ENCODE assay signal across 21 cellular contexts in the genomic region with DNA sequence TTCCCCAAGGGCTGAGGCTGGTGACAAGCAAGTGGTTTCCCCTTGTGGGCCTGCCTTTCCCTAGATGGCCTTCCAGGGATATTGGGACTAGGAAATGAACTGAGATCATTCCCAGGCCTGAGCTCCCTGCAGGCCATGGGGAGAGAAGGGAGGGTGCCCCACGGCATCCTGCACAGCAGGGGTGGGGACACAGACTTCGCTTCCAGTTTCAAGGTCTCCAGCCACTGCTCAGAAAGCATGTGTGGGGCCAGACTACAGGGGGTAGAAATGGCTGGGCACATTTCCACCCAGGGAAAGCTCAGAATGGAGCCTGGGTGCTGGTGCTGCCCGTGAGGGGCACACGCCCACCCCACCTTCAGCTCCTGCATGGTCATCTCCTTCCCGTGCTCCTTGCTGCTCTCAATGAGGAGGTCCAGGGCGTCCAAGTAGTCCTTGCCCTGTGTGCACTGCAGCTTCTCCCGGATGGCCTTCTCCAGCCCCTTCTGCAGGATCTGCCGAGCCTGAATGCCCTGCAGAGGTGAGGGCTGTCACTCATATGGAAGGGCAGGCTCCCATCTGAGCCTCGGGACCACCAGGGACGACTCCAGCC. TPM values are rescaled to one million over a fixed set of nuclear protein-coding genes. Genes with fewer than 3 reads are reported as not detected.
"Had no signal": no experiment of that assay in that cellular context is flagged by ENCODE, and none has a peak within 500 bp of the region (broad histone marks: within the 10 kb centered on the region; RNA-seq: fewer than 3 reads in every experiment).

No MANE protein-coding gene starts in this region.

- H3K4me3 ChIP-seq: cardiac muscle cell, mucosa of descending colon, neural progenitor cell, prostate gland, spleen, upper lobe of left lung had no signal

- H3K27ac ChIP-seq: cardiac muscle cell, foreskin keratinocyte, neural progenitor cell, prostate gland, spleen, upper lobe of left lung had no signal

- H3K27me3 ChIP-seq: foreskin keratinocyte, upper lobe of left lung had no signal

- H3K36me3 Mint-ChIP-seq: memory B cell, naive B cell, neural progenitor cell had no signal

- H3K36me3 ChIP-seq: cardiac muscle cell, neural progenitor cell, prostate gland, spleen, upper lobe of left lung had no signal

- H3K9me3 ChIP-seq: mucosa of descending colon, prostate gland, spleen, upper lobe of left lung had no signal

- H3K4me3 Mint-ChIP-seq: activated naive CD8-positive, alpha-beta T cell treated with anti-CD3 and anti-CD28 coated beads, Interleukin-2, amount 50 U/mL, for 24 hours; activated T-cell treated with anti-CD3 and anti-CD28 coated beads, Interleukin-2, amount 50 U/mL, for 4 hours; memory B cell; naive B cell; neural progenitor cell; T-helper 1 cell treated with Interleukin-12 subunit alpha and Interleukin-12 subunit beta and Interleukin-4 antibody, amounts not matched to agents 30 μg/mL and 1 μg/mL, for 36 hours had no signal

- H3K4me1 ChIP-seq: prostate gland had no signal

- H3K9me3 Mint-ChIP-seq: activated naive CD8-positive, alpha-beta T cell treated with anti-CD3 and anti-CD28 coated beads, Interleukin-2, amount 50 U/mL, for 24 hours; activated T-cell treated with anti-CD3 and anti-CD28 coated beads, Interleukin-2, amount 50 U/mL, for 4 hours; activated T-helper 2 cell treated with anti-CD3 and anti-CD28 coated beads, Interferon-gamma antibody, Interleukin-2, Interleukin-4, amounts not matched to agents 10 μg/mL and 5 μg/mL and 100 μg/mL, durations not matched to agents 14 hours and 24 hours and 36 hours; memory B cell; naive B cell; neural progenitor cell; T-helper 1 cell treated with Interleukin-12 subunit alpha and Interleukin-12 subunit beta and Interleukin-4 antibody, amounts not matched to agents 30 μg/mL and 1 μg/mL, for 36 hours had no signal

- H3K27me3 Mint-ChIP-seq: activated naive CD8-positive, alpha-beta T cell treated with anti-CD3 and anti-CD28 coated beads, Interleukin-2, amount 50 U/mL, for 24 hours had no signal

- H3K27ac Mint-ChIP-seq: activated naive CD8-positive, alpha-beta T cell treated with anti-CD3 and anti-CD28 coated beads, Interleukin-2, amount 50 U/mL, for 24 hours; activated T-helper 2 cell treated with anti-CD3 and anti-CD28 coated beads, Interferon-gamma antibody, Interleukin-2, Interleukin-4, amounts not matched to agents 10 μg/mL and 5 μg/mL and 100 μg/mL, durations not matched to agents 14 hours and 24 hours and 36 hours; memory B cell; naive B cell; neural progenitor cell; T-helper 1 cell treated with Interleukin-12 subunit alpha and Interleukin-12 subunit beta and Interleukin-4 antibody, amounts not matched to agents 30 μg/mL and 1 μg/mL, for 36 hours had no signal

- H3K4me1 Mint-ChIP-seq: activated naive CD8-positive, alpha-beta T cell treated with anti-CD3 and anti-CD28 coated beads, Interleukin-2, amount 50 U/mL, for 24 hours had no signal

- ATAC-seq: activated CD4-positive, CD25-positive, alpha-beta regulatory T cell treated with anti-CD3 and anti-CD28 coated beads, Interleukin-2, amount 50 U/mL, for 24 hours; activated naive CD8-positive, alpha-beta T cell treated with anti-CD3 and anti-CD28 coated beads, Interleukin-2, amount 50 U/mL, for 24 hours; activated T-cell treated with anti-CD3 and anti-CD28 coated beads, Interleukin-2, amount 50 U/mL, for 4 hours; foreskin keratinocyte; left colon; mucosa of descending colon had no signal

- DNase-seq: activated CD4-positive, alpha-beta T cell treated with anti-CD3 and anti-CD28 coated beads, Interleukin-2, amount 50 U/mL, for 1 hour; activated naive CD4-positive, alpha-beta T cell treated with anti-CD3 and anti-CD28 coated beads, Interleukin-2, amount 50 U/mL, for 16 hours; activated naive CD8-positive, alpha-beta T cell treated with anti-CD3 and anti-CD28 coated beads, Interleukin-2, amount 50 U/mL, for 24 hours; activated T-cell treated with anti-CD3 and anti-CD28 coated beads, Interleukin-2, amount 50 U/mL, for 4 hours; dermis blood vessel endothelial cell; effector CD8-positive, alpha-beta T cell; foreskin keratinocyte; mucosa of descending colon; naive B cell; stimulated activated CD4-positive, alpha-beta T cell treated with anti-CD3 and anti-CD28 coated beads, Interleukin-4, amount 100 ng/mL, for 1 hour; stimulated activated naive CD4-positive, alpha-beta T cell had no signal

RNA-seq across cellular contexts. Expression of a gene that starts 13.2 kb away (rescaled TPM):
- total RNA-seq: activated T-helper 2 cell treated with anti-CD3 and anti-CD28 coated beads, Interferon-gamma antibody, Interleukin-2, Interleukin-4, amounts not matched to agents 10 μg/mL and 5 μg/mL and 100 μg/mL, durations not matched to agents 14 hours and 24 hours and 36 hours had no signal
